Comparison of ENCODE assay signal across 16 cellular contexts in the genomic region with DNA sequence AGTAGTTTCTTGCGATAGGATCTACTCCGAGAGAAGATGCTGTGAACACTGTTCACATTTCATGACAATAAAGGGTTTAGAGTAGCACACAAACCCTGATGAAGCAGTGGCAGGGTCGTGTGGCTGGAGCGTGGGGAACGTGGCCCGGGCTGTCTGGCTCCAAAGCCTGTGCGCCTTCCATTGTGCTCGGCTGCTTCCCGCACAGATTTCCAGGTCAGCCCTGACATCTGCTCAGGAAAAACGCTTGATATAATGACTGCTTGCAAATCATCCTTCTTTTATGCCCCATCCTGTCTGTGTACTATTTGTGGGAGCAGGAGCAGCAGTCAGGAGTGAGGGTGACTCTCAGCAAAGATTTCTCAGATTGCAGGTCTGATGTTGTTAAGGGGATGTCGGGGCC.
"Had no signal": no experiment of that assay in that cellular context is flagged by ENCODE, and none has a peak within 500 bp of the region (broad histone marks: within the 10 kb centered on the region; RNA-seq: fewer than 3 reads in every experiment).

No MANE protein-coding gene starts in this region.

- H3K27ac ChIP-seq: cardiac muscle cell, psoas muscle, upper lobe of left lung had no signal

- ATAC-seq: activated CD8-positive, alpha-beta T cell treated with anti-CD3 and anti-CD28 coated beads, Interleukin-2, amount 10 ng/mL, durations not matched to agents 7 days and 5 days; left colon; mucosa of descending colon; naive thymus-derived CD8-positive, alpha-beta T cell; psoas muscle had no signal

- H3K27me3 ChIP-seq: cardiac muscle cell, upper lobe of left lung had no signal

- DNase-seq: activated CD8-positive, alpha-beta memory T cell treated with anti-CD3 and anti-CD28 coated beads, Interleukin-2, amount 50 U/mL, for 48 hours; activated CD8-positive, alpha-beta T cell treated with anti-CD3 and anti-CD28 coated beads, Interleukin-2, amount 10 ng/mL, durations not matched to agents 7 days and 5 days; activated naive CD4-positive, alpha-beta T cell; effector memory CD4-positive, alpha-beta T cell; erythroblast; hippocampal formation; immature natural killer cell; left colon; mucosa of descending colon; naive thymus-derived CD8-positive, alpha-beta T cell; psoas muscle; stimulated activated CD4-positive, alpha-beta T cell treated with anti-CD3 and anti-CD28 coated beads, Interleukin-12 subunit alpha, Interleukin-12 subunit beta, amount 100 ng/mL, for 4 hours; stimulated activated naive CD4-positive, alpha-beta T cell; T-helper 9 cell had no signal
